Comparison of ENCODE assay signal across 1 cellular context in genomic region chr6:105179244-105180065, GRCh38.
A peak's percentile ranks its signal among the peaks of the same experiment; 100 is the strongest.
TF ChIP-seq lines count a peak whose summit lies in the region.

Gene POPDC3 (minus strand): TSS chr6:105180014. CDS start chr6:105161909, 18,105 bp downstream.

TF ChIP-seq in HEK293, 187 proteins besides CTCF, POLR2A, EP300 and RAD21 (continued from another document and continues in another):
- TF ChIP-seq PATZ1 (tag by site-specific recombination; IDR thresholded peaks at IDR 0.05) (no peak), KLF16 (tag by site-specific recombination; IDR thresholded peaks at IDR 0.05) (no peak), ZNF449 (tag by site-specific recombination; IDR thresholded peaks at IDR 0.05) (no peak), ZNF660 (tag by site-specific recombination; IDR thresholded peaks at IDR 0.05) (no peak), BCL11B (tag by site-specific recombination; IDR thresholded peaks at IDR 0.05; ENCODE audit: low read depth) (no peak), ATF2 (tag by site-specific recombination; IDR thresholded peaks at IDR 0.05; ENCODE audit: low read depth) (no peak), SP3 (tag by site-specific recombination; IDR thresholded peaks at IDR 0.05) (no peak), ZNF398 (tag by site-specific recombination; IDR thresholded peaks at IDR 0.05) (no peak; the same call in 1 of the 2 replicates), ZBTB10 (tag by site-specific recombination; IDR thresholded peaks at IDR 0.05) (no peak), ZNF292 (tag by site-specific recombination; IDR thresholded peaks at IDR 0.05; ENCODE audit: borderline replicate concordance, low read depth) (no peak), ZNF544 (tag by site-specific recombination; IDR thresholded peaks at IDR 0.05) (no peak), MEIS1 (CRISPR knock-in tag; IDR thresholded peaks at IDR 0.05; ENCODE audit: borderline replicate concordance) (0 out of 2 replicates have a peak, but pooled peaks have one; percentile 16), ZNF596 (tag by site-specific recombination; IDR thresholded peaks at IDR 0.05) (no peak; the same call in 1 of the 2 replicates), ZNF549 (tag by site-specific recombination; IDR thresholded peaks at IDR 0.05) (no peak), IKZF3 (tag by site-specific recombination; IDR thresholded peaks at IDR 0.05) (peak; percentile 48; the same call in 1 of the 2 replicates), ZNF76 (tag by site-specific recombination; IDR thresholded peaks at IDR 0.05; ENCODE audit: borderline replicate concordance, low read depth) (peak; percentile 66), ZNF114 (tag by site-specific recombination; IDR thresholded peaks at IDR 0.05) (no peak), AEBP2 (tag by site-specific recombination; IDR thresholded peaks at IDR 0.05; ENCODE audit: borderline replicate concordance) (no peak), HOXC10 (CRISPR knock-in tag; IDR thresholded peaks at IDR 0.05) (no peak), ZNF488 (tag by site-specific recombination; IDR thresholded peaks at IDR 0.05) (no peak), ZNF266 (tag by site-specific recombination; IDR thresholded peaks at IDR 0.05; ENCODE audit: low read depth) (no peak), ZNF626 (tag by site-specific recombination; IDR thresholded peaks at IDR 0.05) (no peak), MZF1 (tag by site-specific recombination; IDR thresholded peaks at IDR 0.05; ENCODE audit: borderline replicate concordance) (no peak), GLIS2 (tag by site-specific recombination; IDR thresholded peaks at IDR 0.05) (peak; percentile 45; the same call in 1 of the 2 replicates), ZNF571 (tag by site-specific recombination; IDR thresholded peaks at IDR 0.05) (no peak), ZNF623 (tag by site-specific recombination; IDR thresholded peaks at IDR 0.05) (no peak), ZBTB48 (tag by site-specific recombination; IDR thresholded peaks at IDR 0.05) (peak; percentile 94), KLF8 (tag by site-specific recombination; IDR thresholded peaks at IDR 0.05) (peak; percentile 46; the same call in 1 of the 2 replicates), ZNF280D (tag by site-specific recombination; IDR thresholded peaks at IDR 0.05) (no peak), BCL11A (tag by site-specific recombination; IDR thresholded peaks at IDR 0.05; ENCODE audit: low read depth) (no peak), ZBTB8A (tag by site-specific recombination; IDR thresholded peaks at IDR 0.05) (peak; percentile 97), ZNF510 (tag by site-specific recombination; IDR thresholded peaks at IDR 0.05; ENCODE audit: insufficient replicate concordance) (no peak), PRDM6 (tag by site-specific recombination; IDR thresholded peaks at IDR 0.05) (no peak), KLF9 (tag by site-specific recombination; IDR thresholded peaks at IDR 0.05; ENCODE audit: low read depth) (no peak; the same call in 1 of the 2 replicates), ZXDB (tag by site-specific recombination; IDR thresholded peaks at IDR 0.05) (0 out of 2 replicates have a peak, but pooled peaks have one; percentile 20), ZBTB49 (tag by site-specific recombination; IDR thresholded peaks at IDR 0.05; ENCODE audit: low read depth) (no peak), ZNF184 (tag by site-specific recombination; IDR thresholded peaks at IDR 0.05) (no peak), GLI2 (tag by site-specific recombination; IDR thresholded peaks at IDR 0.05; ENCODE audit: borderline replicate concordance, low read depth) (no peak), ZNF529 (tag by site-specific recombination; IDR thresholded peaks at IDR 0.05; ENCODE audit: insufficient replicate concordance) (no peak), ZNF16 (tag by site-specific recombination; IDR thresholded peaks at IDR 0.05; ENCODE audit: low read depth) (no peak), ZNF175 (tag by site-specific recombination; IDR thresholded peaks at IDR 0.05) (no peak), ZNF248 (tag by site-specific recombination; IDR thresholded peaks at IDR 0.05) (no peak)
